Comparison of ENCODE assay signal across 8 cellular contexts in the genomic region with DNA sequence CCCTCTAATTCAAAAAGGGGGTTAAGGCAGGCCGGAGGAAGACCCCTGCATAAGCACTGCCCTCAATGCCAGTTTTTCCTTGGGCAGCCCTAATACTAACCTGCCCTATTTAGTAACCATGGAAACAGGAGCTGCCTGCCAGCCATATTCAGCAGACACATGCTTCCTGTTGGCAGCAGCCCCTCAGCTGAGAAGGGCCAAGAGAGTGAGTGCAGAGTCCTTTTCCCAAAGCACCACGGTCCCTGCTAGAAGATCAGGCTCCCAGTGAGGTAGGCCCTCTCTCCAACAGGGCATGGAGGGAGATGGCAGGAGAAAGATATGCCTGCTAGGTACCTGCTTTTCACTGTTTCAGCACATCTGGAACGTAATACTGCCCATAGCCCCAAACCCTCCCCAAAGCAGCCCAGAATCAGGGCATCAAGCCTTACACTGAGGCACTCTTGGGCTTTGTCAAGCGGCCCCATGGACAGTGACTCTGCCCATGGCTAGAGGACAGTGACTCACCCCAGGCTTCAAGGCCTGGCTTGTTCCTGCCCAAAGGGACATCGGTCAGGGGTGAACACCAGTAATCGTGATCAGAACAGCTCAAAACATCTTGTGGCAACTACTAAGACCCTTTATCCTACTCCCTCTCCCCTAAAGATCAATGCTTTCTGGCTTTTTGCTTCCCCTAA.
DNase-seq lines count a peak whose midpoint lies in the region; ATAC-seq, FAIRE-seq and TF ChIP-seq lines count a peak whose summit lies in the region.

No MANE protein-coding gene starts in this region.

- peak overlapping the region; percentile 90 for H3K27ac Mint-ChIP-seq in chondrocyte (ENCODE audit: unreplicated experiment)

- peak overlapping the region; percentile 73 for H3K4me2 ChIP-seq in A549

- ATAC-seq in A549 (peak; percentile 57 to 63; a peak in 5 of 6 replicates), GM19328 (IDR thresholded peaks at IDR 0.05; ENCODE audit: unreplicated experiment) (no peak)

- H3K4me1 ChIP-seq in A549, result peaks cover 96% of the 10 kb centered on the region

- peak in 1 of 2 experiments; percentile 51 for DNase-seq in A549 (ENCODE audit: low read depth in 1 of 2, low spot score in 1 of 2)
- DNase-seq in NCI-H2029 treated with DMSO at 0.1 percent for 48 hours (lab: John Stamatoyannopoulos, UW), result peak; percentile 88
- DNase-seq in chondrocyte (ENCODE audit: low spot score), result no peak
- DNase-seq in midbrain (lab: John Stamatoyannopoulos, UW), result peak; percentile 59
- no peak for DNase-seq in cortex of kidney (lab: John Stamatoyannopoulos, UW)
- no peak for DNase-seq in activated naive CD4-positive, alpha-beta T cell (lab: John Stamatoyannopoulos, UW)
- DNase-seq in stimulated activated naive CD4-positive, alpha-beta T cell treated with Interleukin-2 at 50 U/mL for 16 hours (lab: John Stamatoyannopoulos, UW), result no peak

- H3K4me3 ChIP-seq in A549, result no peak overlapping the region

- no peaks in the 10 kb centered on the region for H3K36me3 Mint-ChIP-seq in chondrocyte (ENCODE audit: low read depth)

- POLR2A ChIA-PET in A549 (lab: Yijun Ruan, JAX), result interaction anchor here (1.0 kb wide), 1 partner anchor 170 kb away, joined by 3 read pairs; no protein-coding TSS in a partner anchor

- H3K27ac ChIP-seq in A549, result peak overlapping the region; percentile 99

- H3K27me3 Mint-ChIP-seq in chondrocyte (ENCODE audit: low read depth), result no peaks in the 10 kb centered on the region

- H3K9me3 Mint-ChIP-seq in chondrocyte (ENCODE audit: low read depth), result no peaks in the 10 kb centered on the region

- no peak for TF ChIP-seq CTCF in A549 (IDR thresholded peaks at IDR 0.05)
- TF ChIP-seq CTCF in chondrocyte (IDR thresholded peaks at IDR 0.05), result no peak

- H3K4me1 Mint-ChIP-seq in chondrocyte (ENCODE audit: low read depth), result peaks cover 80% of the 10 kb centered on the region

- no peaks in the 10 kb centered on the region for H3K9me3 ChIP-seq in A549

- TF ChIP-seq RAD21 in A549 (conservative IDR thresholded peaks at IDR 0.05 in 1 of 2, IDR thresholded peaks at IDR 0.05 in 1 of 2), result no peak

- WGBS in A549 (ENCODE audit: missing lambda C conversion rate), result 26% methylated on average over 4 of the region's 6 CpGs

- no peak for TF ChIP-seq EP300 in A549 (IDR thresholded peaks at IDR 0.05)

- no peak overlapping the region for H3K4me3 Mint-ChIP-seq in chondrocyte (ENCODE audit: unreplicated experiment)

- TF ChIP-seq POLR2A in A549 (IDR thresholded peaks at IDR 0.05; ENCODE audit: low read length), result no peak

- no peak for FAIRE-seq in A549 (lab: Jason Lieb, UNC)

- CTCF ChIA-PET in A549 (lab: Yijun Ruan, JAX), result interaction anchor here (0.7 to 4.3 kb wide), 6 partner anchors 10 to 797 kb away, joined by 3 to 15 read pairs (median 5); no protein-coding TSS in a partner anchor

TF ChIP-seq in A549, 52 proteins besides CTCF, POLR2A, EP300 and RAD21:
- TF ChIP-seq JUN (IDR thresholded peaks at IDR 0.05) (peak in 1 of 2 experiments; percentile 25; a peak in 1 of 5 replicates), ZNF302 (CRISPR knock-in tag; IDR thresholded peaks at IDR 0.05) (no peak), FOSL2 (IDR thresholded peaks at IDR 0.05) (no peak), FOSL2 (CRISPR knock-in tag; IDR thresholded peaks at IDR 0.05) (peak; percentile 53), HOXB5 (CRISPR knock-in tag; IDR thresholded peaks at IDR 0.05) (peak; percentile 11; the same call in 1 of the 2 replicates)
- TF ChIP-seq, protein P1, sequence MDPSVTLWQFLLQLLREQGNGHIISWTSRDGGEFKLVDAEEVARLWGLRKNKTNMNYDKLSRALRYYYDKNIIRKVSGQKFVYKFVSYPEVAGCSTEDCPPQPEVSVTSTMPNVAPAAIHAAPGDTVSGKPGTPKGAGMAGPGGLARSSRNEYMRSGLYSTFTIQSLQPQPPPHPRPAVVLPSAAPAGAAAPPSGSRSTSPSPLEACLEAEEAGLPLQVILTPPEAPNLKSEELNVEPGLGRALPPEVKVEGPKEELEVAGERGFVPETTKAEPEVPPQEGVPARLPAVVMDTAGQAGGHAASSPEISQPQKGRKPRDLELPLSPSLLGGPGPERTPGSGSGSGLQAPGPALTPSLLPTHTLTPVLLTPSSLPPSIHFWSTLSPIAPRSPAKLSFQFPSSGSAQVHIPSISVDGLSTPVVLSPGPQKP (IDR thresholded peaks at IDR 0.05; ENCODE audit: low read depth, low read length), result no peak

Comparison
In these comparisons a context has a peak if more than half of its experiments do, and no peak if none do; other contexts are left out.
1. DNase-seq: peak in NCI-H2029 treated with DMSO at 0.1 percent for 48 hours (single experiment) and midbrain (single experiment); none in chondrocyte (single experiment), cortex of kidney (single experiment), activated naive CD4-positive, alpha-beta T cell (0 of 4) and stimulated activated naive CD4-positive, alpha-beta T cell treated with Interleukin-2 at 50 U/mL for 16 hours (single experiment).